ENCODE assay signal across 1 cellular context in genomic region chr14:94593749-94594431, GRCh38.
TF ChIP-seq lines count a peak whose summit lies in the region.

No MANE protein-coding gene starts in this region.

TF ChIP-seq in HepG2, 621 proteins besides CTCF, POLR2A, EP300 and RAD21 (continued from another document and continues in another):
- TF ChIP-seq SKIL (CRISPR knock-in tag; IDR thresholded peaks at IDR 0.05; ENCODE audit: borderline replicate concordance) (peak; percentile 100), SSRP1 (CRISPR knock-in tag; IDR thresholded peaks at IDR 0.05) (peak; percentile 87), ETV6 (CRISPR knock-in tag; conservative IDR thresholded peaks at IDR 0.05) (peak; percentile 93; the same call in 1 of the 2 replicates), ZNF225 (CRISPR knock-in tag; IDR thresholded peaks at IDR 0.05) (no peak), FOXC1 (CRISPR knock-in tag; IDR thresholded peaks at IDR 0.05; ENCODE audit: borderline replicate concordance) (peak; percentile 74; the same call in 1 of the 2 replicates), ZNF709 (CRISPR knock-in tag; IDR thresholded peaks at IDR 0.05) (peak; percentile 67; the same call in 1 of the 2 replicates), NR2F6 (IDR thresholded peaks at IDR 0.05) (peak; percentile 100), NR2F6 (CRISPR knock-in tag; IDR thresholded peaks at IDR 0.05) (peak; percentile 99), ZNF292 (CRISPR knock-in tag; IDR thresholded peaks at IDR 0.05; ENCODE audit: borderline replicate concordance, low read depth) (peak; percentile 100), PLRG1 (conservative IDR thresholded peaks at IDR 0.05) (no peak), ZNF589 (CRISPR knock-in tag; conservative IDR thresholded peaks at IDR 0.05) (0 out of 2 replicates have a peak, but pooled peaks have one; percentile 87), GABPA (IDR thresholded peaks at IDR 0.05; ENCODE audit: low read depth, low read length) (no peak), GABPA (CRISPR knock-in tag; IDR thresholded peaks at IDR 0.05; ENCODE audit: low read depth) (peak; percentile 73), PAF1 (CRISPR knock-in tag; IDR thresholded peaks at IDR 0.05) (peak; percentile 96), ZNF530 (CRISPR knock-in tag; IDR thresholded peaks at IDR 0.05; ENCODE audit: low read depth) (no peak), MED8 (CRISPR knock-in tag; IDR thresholded peaks at IDR 0.05; ENCODE audit: insufficient replicate concordance) (peak; percentile 99), ZNF17 (CRISPR knock-in tag; IDR thresholded peaks at IDR 0.05) (no peak), SMC3 (IDR thresholded peaks at IDR 0.05; ENCODE audit: low read length) (peak; percentile 62), FOXO4 (CRISPR knock-in tag; conservative IDR thresholded peaks at IDR 0.05) (no peak), ARID3A (IDR thresholded peaks at IDR 0.05; ENCODE audit: low read depth, low read length) (peak; percentile 71), U2AF1 (optimal IDR thresholded peaks at IDR 0.05; ENCODE audit: low read depth, low read length) (peak; percentile 85), HNF4A (CRISPR knock-in tag; IDR thresholded peaks at IDR 0.05) (peak; percentile 99), NCOR1 (IDR thresholded peaks at IDR 0.05; ENCODE audit: borderline replicate concordance, low read length) (peak; percentile 100), NR1H2 (CRISPR knock-in tag; IDR thresholded peaks at IDR 0.05; ENCODE audit: borderline replicate concordance, low read depth) (peak; percentile 98), NAIF1 (CRISPR knock-in tag; IDR thresholded peaks at IDR 0.05; ENCODE audit: borderline replicate concordance) (peak; percentile 47; the same call in 1 of the 2 replicates), RARA (CRISPR knock-in tag; IDR thresholded peaks at IDR 0.05) (peak; percentile 100), MTF2 (CRISPR knock-in tag; IDR thresholded peaks at IDR 0.05; ENCODE audit: borderline replicate concordance) (no peak), SNAI1 (CRISPR knock-in tag; IDR thresholded peaks at IDR 0.05; ENCODE audit: borderline replicate concordance) (peak; percentile 62; the same call in 1 of the 2 replicates), HOXA9 (CRISPR knock-in tag; IDR thresholded peaks at IDR 0.05; ENCODE audit: borderline replicate concordance) (no peak), ZNF674 (CRISPR knock-in tag; IDR thresholded peaks at IDR 0.05; ENCODE audit: low read depth) (peak; percentile 83; the same call in 1 of the 2 replicates), POGK (CRISPR knock-in tag; conservative IDR thresholded peaks at IDR 0.05) (peak; percentile 98), KLF6 (CRISPR knock-in tag; IDR thresholded peaks at IDR 0.05) (no peak; the same call in 1 of the 2 replicates), ZGPAT (CRISPR knock-in tag; IDR thresholded peaks at IDR 0.05) (peak; percentile 100), XRCC5 (optimal IDR thresholded peaks at IDR 0.05; ENCODE audit: low read length) (peak; percentile 54), CAMTA2 (CRISPR knock-in tag; IDR thresholded peaks at IDR 0.05; ENCODE audit: borderline replicate concordance) (no peak; the same call in 1 of the 2 replicates), HMGXB4 (CRISPR knock-in tag; IDR thresholded peaks at IDR 0.05; ENCODE audit: borderline replicate concordance in 1 of 2, low read depth in 1 of 2) (peak; percentile 78 to 82; a peak in 3 of 4 replicates), ATF3 (CRISPR knock-in tag; IDR thresholded peaks at IDR 0.05) (peak; percentile 99), NR2F2 (IDR thresholded peaks at IDR 0.05; ENCODE audit: borderline replicate concordance, low read depth) (peak; percentile 99), KDM2A (CRISPR knock-in tag; IDR thresholded peaks at IDR 0.05; ENCODE audit: borderline replicate concordance, low read depth) (0 out of 2 replicates have a peak, but pooled peaks have one; percentile 54), ZNF614 (CRISPR knock-in tag; IDR thresholded peaks at IDR 0.05; ENCODE audit: borderline replicate concordance) (peak; percentile 94; the same call in 1 of the 2 replicates), ZNF546 (CRISPR knock-in tag; conservative IDR thresholded peaks at IDR 0.05) (no peak; the same call in 1 of the 2 replicates), TGIF2 (CRISPR knock-in tag; IDR thresholded peaks at IDR 0.05) (peak; percentile 97), GTF3A (CRISPR knock-in tag; conservative IDR thresholded peaks at IDR 0.05) (peak; percentile 90), ZNF33A (CRISPR knock-in tag; IDR thresholded peaks at IDR 0.05; ENCODE audit: borderline replicate concordance) (peak; percentile 94; the same call in 1 of the 2 replicates), ZNF230 (CRISPR knock-in tag; IDR thresholded peaks at IDR 0.05) (peak; percentile 67), SIN3B (IDR thresholded peaks at IDR 0.05; ENCODE audit: low read length) (no peak), ZNF367 (CRISPR knock-in tag; IDR thresholded peaks at IDR 0.05; ENCODE audit: borderline replicate concordance) (no peak), MTERF4 (CRISPR knock-in tag; IDR thresholded peaks at IDR 0.05) (no peak; the same call in 1 of the 2 replicates), ZSCAN25 (CRISPR knock-in tag; IDR thresholded peaks at IDR 0.05) (peak; percentile 94), E2F5 (CRISPR knock-in tag; conservative IDR thresholded peaks at IDR 0.05) (no peak), ATM (IDR thresholded peaks at IDR 0.05; ENCODE audit: borderline replicate concordance) (no peak), ZNF496 (CRISPR knock-in tag; IDR thresholded peaks at IDR 0.05; ENCODE audit: insufficient replicate concordance) (no peak), HMGA1 (CRISPR knock-in tag; conservative IDR thresholded peaks at IDR 0.05) (no peak), ZBTB1 (CRISPR knock-in tag; IDR thresholded peaks at IDR 0.05; ENCODE audit: borderline replicate concordance) (no peak), MEF2D (CRISPR knock-in tag; IDR thresholded peaks at IDR 0.05) (peak; percentile 98), MAZ (IDR thresholded peaks at IDR 0.05; ENCODE audit: borderline replicate concordance, low read depth, low read length) (peak; percentile 2; the same call in 1 of the 2 replicates), MAZ (CRISPR knock-in tag; IDR thresholded peaks at IDR 0.05; ENCODE audit: low read depth) (peak; percentile 91), ZNF235 (CRISPR knock-in tag; IDR thresholded peaks at IDR 0.05; ENCODE audit: borderline replicate concordance) (no peak; the same call in 1 of the 2 replicates), POLR2G (IDR thresholded peaks at IDR 0.05; ENCODE audit: low read depth, low read length) (peak; percentile 76), RNF2 (conservative IDR thresholded peaks at IDR 0.05; ENCODE audit: low read depth) (0 out of 2 replicates have a peak, but pooled peaks have one; percentile 28)
